ENCODE assay signal across 27 cellular contexts in the genomic region with DNA sequence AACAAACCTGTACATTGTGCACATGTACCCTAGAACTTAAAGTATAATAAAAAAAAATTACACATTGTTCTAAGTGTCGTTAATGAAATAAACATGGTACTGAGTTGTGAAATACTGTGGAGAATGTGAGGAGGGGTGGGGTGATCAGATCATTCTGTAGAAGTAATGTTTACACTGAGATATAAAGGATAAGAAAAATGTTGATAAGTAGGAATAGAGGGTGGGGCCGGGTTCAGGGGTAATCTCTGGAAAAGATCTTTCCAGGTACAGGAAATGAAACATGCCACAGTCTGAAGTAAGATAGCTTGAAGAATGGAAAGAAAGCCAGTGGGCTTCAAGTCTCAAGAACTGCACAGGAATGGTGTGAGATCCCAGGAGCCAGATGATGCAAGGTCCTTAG.
DNase-seq lines count a peak whose midpoint lies in the region; ATAC-seq, FAIRE-seq and TF ChIP-seq lines count a peak whose summit lies in the region.
"Had no signal": no experiment of that assay in that cellular context is flagged by ENCODE, and none has a peak within 500 bp of the region (broad histone marks: within the 10 kb centered on the region; RNA-seq: fewer than 3 reads in every experiment).

No MANE protein-coding gene starts in this region.

- DNase-seq in Calu3: no peak
- peak; percentile 4 to 35 for DNase-seq in PC-9
- no peak for DNase-seq in hepatocyte (ENCODE audit: low spot score)
- peak in 1 of 3 donors; percentile 10 for DNase-seq in mucosa of descending colon
- DNase-seq in NCI-H748 (lab: John Stamatoyannopoulos, UW; ENCODE audit: unreplicated experiment): no peak
- no peak for DNase-seq in HTR-8/SVneo (ENCODE audit: insufficient read length, low spot score)
- DNase-seq: 8988T; AML-193; Caco-2; CD4-positive, alpha-beta T cell; CD8-positive, alpha-beta T cell; DMS 273 treated with DMSO at 0.1 percent for 48 hours; DMS153; DMS53; DMS79; DND-41; EL; GDM1 had no signal

- no peaks in the 10 kb centered on the region for H3K36me3 ChIP-seq in PC-9 (ENCODE audit: low read depth)
- H3K36me3 ChIP-seq in hepatocyte (replicated peaks; ENCODE audit: insufficient read depth, low read depth): no peaks in the 10 kb centered on the region
- no peaks in the 10 kb centered on the region for H3K36me3 ChIP-seq in mucosa of descending colon (ENCODE audit: low read depth)
- H3K36me3 ChIP-seq: BLaER1 treated with 17β-estradiol and CSF1 and Interleukin-3, amounts not matched to agents 10 nM and 100 nM had no signal

- H3K27ac ChIP-seq in PC-9: no peak overlapping the region
- no peak overlapping the region for H3K27ac ChIP-seq in hepatocyte
- H3K27ac ChIP-seq: BLaER1 treated with 17β-estradiol and CSF1 and Interleukin-3, amounts not matched to agents 10 nM and 100 nM; C4-2B had no signal

- POLR2A ChIA-PET in PC-9 (lab: Charles Lee; ENCODE audit: unreplicated experiment): no interaction called here

- no peak overlapping the region for H3K4me3 ChIP-seq in PC-9
- H3K4me3 ChIP-seq in hepatocyte: no peak overlapping the region
- no peak overlapping the region for H3K4me3 ChIP-seq in mucosa of descending colon
- H3K4me3 ChIP-seq: BLaER1 treated with 17β-estradiol and CSF1 and Interleukin-3, amounts not matched to agents 10 nM and 100 nM; GM12878 had no signal

- peak; percentile 47 for ATAC-seq in mucosa of descending colon
- ATAC-seq in HG02571 (IDR thresholded peaks at IDR 0.05; ENCODE audit: unreplicated experiment): no peak
- no peak for ATAC-seq in HG03139 (IDR thresholded peaks at IDR 0.05; ENCODE audit: unreplicated experiment)
- ATAC-seq: CD8-positive, alpha-beta T cell; GM12878 had no signal

- H3K4me1 ChIP-seq in PC-9 (replicated peaks; ENCODE audit: insufficient read depth) (peaks cover 2% of the 10 kb centered on the region), hepatocyte (ENCODE audit: insufficient read depth) (no peaks in the 10 kb centered on the region), mucosa of descending colon (ENCODE audit: low read depth) (no peaks in the 10 kb centered on the region)
- H3K4me1 ChIP-seq: BLaER1 treated with 17β-estradiol and CSF1 and Interleukin-3, amounts not matched to agents 10 nM and 100 nM; Caco-2 had no signal

- CTCF ChIA-PET in Calu3 (lab: Charles Lee): no interaction called here
- CTCF ChIA-PET in PC-9 (lab: Charles Lee): no interaction called here

- H3F3A ChIP-seq in PC-9 (ENCODE audit: insufficient read depth, low read depth): no peaks in the 10 kb centered on the region; the same call in 1 of the 2 replicates

- no peaks in the 10 kb centered on the region for H3K9me2 ChIP-seq in PC-9 (ENCODE audit: insufficient read depth)
- no peaks in the 10 kb centered on the region for H3K9me2 ChIP-seq in hepatocyte (replicated peaks; ENCODE audit: insufficient read depth)

- H3K9me3 Mint-ChIP-seq in Calu3 (ENCODE audit: low read depth, unreplicated experiment): no peaks in the 10 kb centered on the region

- BruUV-seq in Calu3 (replicated peaks; lab: Mats Ljungman, UMichigan) (no TSS peak), PC-9 (replicated peaks; lab: Mats Ljungman, UMichigan) (no TSS peak)

- no peak for TF ChIP-seq CTCF in Calu3 (IDR thresholded peaks at IDR 0.05; ENCODE audit: unreplicated experiment)
- TF ChIP-seq CTCF in PC-9 (conservative IDR thresholded peaks at IDR 0.05): no peak
- no peak for TF ChIP-seq CTCF in hepatocyte (IDR thresholded peaks at IDR 0.05; ENCODE audit: poor library complexity)
- TF ChIP-seq CTCF in mucosa of descending colon (IDR thresholded peaks at IDR 0.05): no peak

- H3K79me2 ChIP-seq in PC-9 (ENCODE audit: low read depth): no peaks in the 10 kb centered on the region
- no peaks in the 10 kb centered on the region for H3K79me2 ChIP-seq in hepatocyte

- no peak for FAIRE-seq in HTR-8/SVneo (lab: Jason Lieb, UNC)
- FAIRE-seq: A204.1, GM12878, GM12892, GM18507 had no signal

- peaks cover 50% of the 10 kb centered on the region for H3K4me1 Mint-ChIP-seq in Calu3 (ENCODE audit: low read depth, unreplicated experiment)
- H3K4me1 Mint-ChIP-seq: B cell had no signal

- H3K27me3 ChIP-seq in PC-9 (ENCODE audit: insufficient read depth, low read depth) (no peaks in the 10 kb centered on the region), hepatocyte (no peaks in the 10 kb centered on the region)
- H3K27me3 ChIP-seq: BLaER1 treated with 17β-estradiol and CSF1 and Interleukin-3, amounts not matched to agents 10 nM and 100 nM had no signal

- 65% methylated on average over 2 of the region's 2 CpGs for WGBS in hepatocyte (ENCODE audit: low lambda C conversion rate, missing lambda C conversion rate)

- H4K20me1 ChIP-seq in PC-9 (ENCODE audit: insufficient read depth) (no peaks in the 10 kb centered on the region), hepatocyte (ENCODE audit: insufficient read depth, poor library complexity, severe bottlenecking) (no peaks in the 10 kb centered on the region)
- H4K20me1 ChIP-seq: BLaER1 treated with 17β-estradiol and CSF1 and Interleukin-3, amounts not matched to agents 10 nM and 100 nM had no signal

- no peaks in the 10 kb centered on the region; the same call in 1 of the 2 replicates for H3K9me3 ChIP-seq in PC-9 (ENCODE audit: insufficient read depth, low read depth)
- H3K9me3 ChIP-seq in hepatocyte (ENCODE audit: low read depth): no peaks in the 10 kb centered on the region
- no peaks in the 10 kb centered on the region for H3K9me3 ChIP-seq in mucosa of descending colon
- H3K9me3 ChIP-seq: BLaER1 treated with 17β-estradiol and CSF1 and Interleukin-3, amounts not matched to agents 10 nM and 100 nM; Caco-2 had no signal

- H3K4me3 Mint-ChIP-seq in Calu3 (ENCODE audit: low read depth, unreplicated experiment): no peak overlapping the region
- H3K4me3 Mint-ChIP-seq: B cell; CD4-positive, alpha-beta T cell; CD8-positive, alpha-beta T cell had no signal

- no peak overlapping the region for H2AFZ ChIP-seq in PC-9
- no peak overlapping the region for H2AFZ ChIP-seq in hepatocyte

- intact Hi-C loops in Calu3 (cut with micrococcal nuclease; ENCODE audit: unreplicated experiment) (no loop called here), PC-9 (cut with micrococcal nuclease; ENCODE audit: unreplicated experiment) (no loop called here), mucosa of descending colon (cut with DNase I, micrococcal nuclease) (no loop called here)

- peaks cover 5% of the 10 kb centered on the region for H3K36me3 Mint-ChIP-seq in Calu3 (ENCODE audit: insufficient read depth, unreplicated experiment)
- H3K36me3 Mint-ChIP-seq: CD8-positive, alpha-beta T cell had no signal

- H3K4me2 ChIP-seq in PC-9: no peak overlapping the region
- H3K4me2 ChIP-seq in hepatocyte: peak overlapping the region; percentile 13
- H3K4me2 ChIP-seq: BLaER1 treated with 17β-estradiol and CSF1 and Interleukin-3, amounts not matched to agents 10 nM and 100 nM had no signal

- H3K27me3 Mint-ChIP-seq in Calu3 (ENCODE audit: unreplicated experiment): no peaks in the 10 kb centered on the region
- H3K27me3 Mint-ChIP-seq: B cell; CD4-positive, alpha-beta T cell had no signal

- H3K27ac Mint-ChIP-seq in Calu3 (ENCODE audit: unreplicated experiment): peak overlapping the region; percentile 58
- H3K27ac Mint-ChIP-seq: B cell; CD4-positive, alpha-beta T cell; CD8-positive, alpha-beta T cell had no signal

Comparison
In these comparisons a context has a peak if more than half of its experiments do, and no peak if none do; other contexts are left out.
1. DNase-seq: peak in PC-9 (2 of 2); none in Calu3 (single experiment), hepatocyte (single experiment), NCI-H748 (single experiment) and HTR-8/SVneo (single experiment).